Comparison of ENCODE assay signal across 19 cellular contexts in the genomic region with DNA sequence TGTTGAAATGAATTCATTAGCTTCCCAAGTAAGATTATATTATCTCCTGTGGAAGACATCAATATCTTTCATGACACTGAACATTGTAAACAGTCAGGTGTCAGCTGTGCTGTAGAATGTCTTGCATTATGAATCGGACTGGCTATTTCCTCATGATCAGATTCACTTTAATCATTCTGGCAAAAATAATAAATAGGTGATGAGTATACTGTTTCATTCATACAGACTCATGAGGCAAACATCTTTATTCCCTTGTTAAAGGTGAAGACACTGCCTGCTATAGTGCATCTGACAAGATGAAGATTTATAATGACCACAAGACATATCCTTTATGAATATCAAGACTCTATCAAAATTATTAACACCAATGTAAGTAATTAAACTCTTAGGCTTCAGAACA. TPM values are rescaled to one million over a fixed set of nuclear protein-coding genes. Genes with fewer than 3 reads are reported as not detected.
DNase-seq lines count a peak whose midpoint lies in the region; ATAC-seq lines count a peak whose summit lies in the region.
"Had no signal": no experiment of that assay in that cellular context is flagged by ENCODE, and none has a peak within 500 bp of the region (broad histone marks: within the 10 kb centered on the region; RNA-seq: fewer than 3 reads in every experiment).

No MANE protein-coding gene starts in this region.

- peak overlapping the region; percentile 24 for H3K27ac Mint-ChIP-seq in activated CD4-positive, alpha-beta memory T cell treated with anti-CD3 and anti-CD28 coated beads for 36 hours
- no peak overlapping the region for H3K27ac Mint-ChIP-seq in activated CD4-positive, alpha-beta memory T cell treated with anti-CD3 and anti-CD28 coated beads, Interleukin-2, amount 10 ng/mL, durations not matched to agents 7 days and 5 days
- H3K27ac Mint-ChIP-seq in CD4-positive, alpha-beta memory T cell: peak overlapping the region in 4 of 7 donors; percentile 11 to 78 (median 46)
- H3K27ac Mint-ChIP-seq in activated T-helper 2 cell treated with anti-CD3 and anti-CD28 coated beads, Interferon-gamma antibody, Interleukin-2, Interleukin-4, amounts not matched to agents 10 μg/mL and 5 μg/mL and 100 μg/mL, durations not matched to agents 14 hours and 24 hours and 36 hours: peak overlapping the region; percentile 38
- peak overlapping the region; percentile 17 for H3K27ac Mint-ChIP-seq in memory B cell

- DNase-seq in activated CD4-positive, alpha-beta memory T cell treated with anti-CD3 and anti-CD28 coated beads for 36 hours: no peak
- DNase-seq in activated CD4-positive, alpha-beta memory T cell treated with anti-CD3 and anti-CD28 coated beads, Interleukin-2, amount 10 ng/mL, durations not matched to agents 7 days and 5 days: no peak
- DNase-seq in CD4-positive, alpha-beta memory T cell: no peak
- no peak for DNase-seq in activated T-helper 2 cell treated with anti-CD3 and anti-CD28 coated beads, Interferon-gamma antibody, Interleukin-2, Interleukin-4, amounts not matched to agents 10 μg/mL and 5 μg/mL and 100 μg/mL, durations not matched to agents 14 hours and 24 hours and 36 hours (ENCODE audit: low spot score)
- DNase-seq in memory B cell (ENCODE audit: low spot score in 2 of 2) (no peak), NCI-H128 (lab: John Stamatoyannopoulos, UW; ENCODE audit: unreplicated experiment) (no peak)
- DNase-seq: AML-193, C1 segment of cervical spinal cord, GDM1, Kasumi-1, NCI-H1417, NCI-H1694 treated with DMSO at 0.1 percent for 48 hours, NCI-H2081 treated with DMSO at 0.1 percent for 48 hours, NCI-H2171 treated with DMSO at 0.1 percent for 48 hours, NCI-H446, NCI-H526, Right ventricle myocardium superior had no signal

- no peak overlapping the region for H3K4me3 Mint-ChIP-seq in activated CD4-positive, alpha-beta memory T cell treated with anti-CD3 and anti-CD28 coated beads for 36 hours
- H3K4me3 Mint-ChIP-seq in activated CD4-positive, alpha-beta memory T cell treated with anti-CD3 and anti-CD28 coated beads, Interleukin-2, amount 10 ng/mL, durations not matched to agents 7 days and 5 days: no peak overlapping the region
- no peak overlapping the region for H3K4me3 Mint-ChIP-seq in CD4-positive, alpha-beta memory T cell
- no peak overlapping the region for H3K4me3 Mint-ChIP-seq in activated T-helper 2 cell treated with anti-CD3 and anti-CD28 coated beads, Interferon-gamma antibody, Interleukin-2, Interleukin-4, amounts not matched to agents 10 μg/mL and 5 μg/mL and 100 μg/mL, durations not matched to agents 14 hours and 24 hours and 36 hours (ENCODE audit: low read depth)
- no peak overlapping the region for H3K4me3 Mint-ChIP-seq in memory B cell

- no peaks in the 10 kb centered on the region for H3K27me3 Mint-ChIP-seq in activated CD4-positive, alpha-beta memory T cell treated with anti-CD3 and anti-CD28 coated beads for 36 hours
- no peaks in the 10 kb centered on the region for H3K27me3 Mint-ChIP-seq in activated CD4-positive, alpha-beta memory T cell treated with anti-CD3 and anti-CD28 coated beads, Interleukin-2, amount 10 ng/mL, durations not matched to agents 7 days and 5 days
- H3K27me3 Mint-ChIP-seq in CD4-positive, alpha-beta memory T cell: no peaks in the 10 kb centered on the region
- no peaks in the 10 kb centered on the region for H3K27me3 Mint-ChIP-seq in activated T-helper 2 cell treated with anti-CD3 and anti-CD28 coated beads, Interferon-gamma antibody, Interleukin-2, Interleukin-4, amounts not matched to agents 10 μg/mL and 5 μg/mL and 100 μg/mL, durations not matched to agents 14 hours and 24 hours and 36 hours (ENCODE audit: low read depth)
- no peaks in the 10 kb centered on the region for H3K27me3 Mint-ChIP-seq in memory B cell

- no peaks in the 10 kb centered on the region for H3K4me1 ChIP-seq in CD4-positive, alpha-beta memory T cell (ENCODE audit: insufficient read depth, low read length)

- peaks cover 66% of the 10 kb centered on the region for H3K36me3 ChIP-seq in CD4-positive, alpha-beta memory T cell (ENCODE audit: insufficient read depth, low read length)

- intact Hi-C loops in activated CD4-positive, alpha-beta memory T cell treated with anti-CD3 and anti-CD28 coated beads for 36 hours (cut with micrococcal nuclease): no loop called here
- intact Hi-C loops in CD4-positive, alpha-beta memory T cell (cut with micrococcal nuclease): no loop called here
- intact Hi-C loops in activated T-helper 2 cell treated with anti-CD3 and anti-CD28 coated beads, Interferon-gamma antibody, Interleukin-2, Interleukin-4, amounts not matched to agents 10 μg/mL and 5 μg/mL and 100 μg/mL, durations not matched to agents 14 hours and 24 hours and 36 hours (cut with micrococcal nuclease): no loop called here

- H3K9me3 Mint-ChIP-seq in activated CD4-positive, alpha-beta memory T cell treated with anti-CD3 and anti-CD28 coated beads for 36 hours: no peaks in the 10 kb centered on the region
- no peaks in the 10 kb centered on the region for H3K9me3 Mint-ChIP-seq in activated CD4-positive, alpha-beta memory T cell treated with anti-CD3 and anti-CD28 coated beads, Interleukin-2, amount 10 ng/mL, durations not matched to agents 7 days and 5 days
- H3K9me3 Mint-ChIP-seq in CD4-positive, alpha-beta memory T cell: no peaks in the 10 kb centered on the region
- H3K9me3 Mint-ChIP-seq in activated T-helper 2 cell treated with anti-CD3 and anti-CD28 coated beads, Interferon-gamma antibody, Interleukin-2, Interleukin-4, amounts not matched to agents 10 μg/mL and 5 μg/mL and 100 μg/mL, durations not matched to agents 14 hours and 24 hours and 36 hours: no peaks in the 10 kb centered on the region
- H3K9me3 Mint-ChIP-seq in memory B cell: no peaks in the 10 kb centered on the region

- H3K4me1 Mint-ChIP-seq in activated CD4-positive, alpha-beta memory T cell treated with anti-CD3 and anti-CD28 coated beads for 36 hours (ENCODE audit: low read depth): peaks cover 13% of the 10 kb centered on the region
- H3K4me1 Mint-ChIP-seq in activated CD4-positive, alpha-beta memory T cell treated with anti-CD3 and anti-CD28 coated beads, Interleukin-2, amount 10 ng/mL, durations not matched to agents 7 days and 5 days: peaks cover 5% of the 10 kb centered on the region
- peaks cover 0 to 9% (median 5%) of the 10 kb centered on the region in 4 donors for H3K4me1 Mint-ChIP-seq in CD4-positive, alpha-beta memory T cell
- H3K4me1 Mint-ChIP-seq in activated T-helper 2 cell treated with anti-CD3 and anti-CD28 coated beads, Interferon-gamma antibody, Interleukin-2, Interleukin-4, amounts not matched to agents 10 μg/mL and 5 μg/mL and 100 μg/mL, durations not matched to agents 14 hours and 24 hours and 36 hours (ENCODE audit: low read depth): peaks cover 22% of the 10 kb centered on the region
- peaks cover 8% of the 10 kb centered on the region for H3K4me1 Mint-ChIP-seq in memory B cell

- H3K27ac ChIP-seq in CD4-positive, alpha-beta memory T cell (ENCODE audit: low read depth, low read length): no peak overlapping the region

- POLR2A ChIA-PET in activated CD4-positive, alpha-beta memory T cell treated with anti-CD3 and anti-CD28 coated beads for 36 hours (lab: Charles Lee): no interaction called here
- POLR2A ChIA-PET in activated CD4-positive, alpha-beta memory T cell treated with anti-CD3 and anti-CD28 coated beads, Interleukin-2, amount 10 ng/mL, durations not matched to agents 7 days and 5 days (lab: Charles Lee): interaction anchor here (1.3 kb wide), 1 partner anchor 51 kb away, joined by 4 read pairs; no protein-coding TSS in a partner anchor
- POLR2A ChIA-PET in CD4-positive, alpha-beta memory T cell (lab: Charles Lee; ENCODE audit: partially characterized antibody): no interaction called here

- no peak for ATAC-seq in memory B cell (ENCODE audit: low read depth)
- no peak for ATAC-seq in HG03196 (IDR thresholded peaks at IDR 0.05; ENCODE audit: unreplicated experiment)
- no peak for ATAC-seq in HG02852 (IDR thresholded peaks at IDR 0.05; ENCODE audit: unreplicated experiment)

- no peaks in the 10 kb centered on the region for H3K9me3 ChIP-seq in CD4-positive, alpha-beta memory T cell (ENCODE audit: control insufficient read depth in 1 of 2, low read length in 2 of 2)

- CTCF ChIA-PET in activated CD4-positive, alpha-beta memory T cell treated with anti-CD3 and anti-CD28 coated beads for 36 hours (lab: Charles Lee): interaction anchor here (2.0 kb wide), 1 partner anchor 51 kb away, joined by 5 read pairs; a partner anchor contains a TSS
- CTCF ChIA-PET in activated CD4-positive, alpha-beta memory T cell treated with anti-CD3 and anti-CD28 coated beads, Interleukin-2, amount 10 ng/mL, durations not matched to agents 7 days and 5 days (lab: Charles Lee): interaction anchor here (1.1 kb wide), 1 partner anchor 51 kb away, joined by 3 read pairs; a partner anchor contains a TSS
- CTCF ChIA-PET in CD4-positive, alpha-beta memory T cell (lab: Charles Lee; ENCODE audit: partially characterized antibody): no interaction called here

- H3K36me3 Mint-ChIP-seq in activated CD4-positive, alpha-beta memory T cell treated with anti-CD3 and anti-CD28 coated beads for 36 hours: peaks cover 55% of the 10 kb centered on the region
- peaks cover 76% of the 10 kb centered on the region for H3K36me3 Mint-ChIP-seq in activated CD4-positive, alpha-beta memory T cell treated with anti-CD3 and anti-CD28 coated beads, Interleukin-2, amount 10 ng/mL, durations not matched to agents 7 days and 5 days (ENCODE audit: low read depth)
- peaks cover 53 to 75% of the 10 kb centered on the region in 2 donors for H3K36me3 Mint-ChIP-seq in CD4-positive, alpha-beta memory T cell
- H3K36me3 Mint-ChIP-seq in activated T-helper 2 cell treated with anti-CD3 and anti-CD28 coated beads, Interferon-gamma antibody, Interleukin-2, Interleukin-4, amounts not matched to agents 10 μg/mL and 5 μg/mL and 100 μg/mL, durations not matched to agents 14 hours and 24 hours and 36 hours (ENCODE audit: low read depth): peaks cover 88% of the 10 kb centered on the region
- H3K36me3 Mint-ChIP-seq in memory B cell: peaks cover 34% of the 10 kb centered on the region

- H3K4me3 ChIP-seq in CD4-positive, alpha-beta memory T cell (ENCODE audit: low read length in 2 of 2): no peak overlapping the region

- H3K27me3 ChIP-seq in CD4-positive, alpha-beta memory T cell (ENCODE audit: insufficient read depth, low read length): no peaks in the 10 kb centered on the region

RNA-seq across cellular contexts. Expression of a gene that starts 51.3 kb away (rescaled TPM):
- total RNA-seq in activated CD4-positive, alpha-beta memory T cell treated with anti-CD3 and anti-CD28 coated beads for 36 hours: 100 to 1,000 TPM; 110 to 125 TPM
- total RNA-seq in activated CD4-positive, alpha-beta memory T cell treated with anti-CD3 and anti-CD28 coated beads, Interleukin-2, amount 10 ng/mL, durations not matched to agents 7 days and 5 days: 100 to 1,000 TPM; 264 to 277 TPM
- total RNA-seq in CD4-positive, alpha-beta memory T cell: 100 to 1,000 TPM; 105 to 106 TPM
- polyA plus RNA-seq in CD4-positive, alpha-beta memory T cell: 100 to 1,000 TPM; 188 to 306 TPM
- total RNA-seq in activated T-helper 2 cell treated with anti-CD3 and anti-CD28 coated beads, Interferon-gamma antibody, Interleukin-2, Interleukin-4, amounts not matched to agents 10 μg/mL and 5 μg/mL and 100 μg/mL, durations not matched to agents 14 hours and 24 hours and 36 hours: 112 TPM in 2 replicates
